ENCODE assay signal across 8 cellular contexts in genomic region chr11:62665630-62666258, GRCh38. TPM values are rescaled to one million over a fixed set of nuclear protein-coding genes. Genes with fewer than 3 reads are reported as not detected.
DNase-seq lines count a peak whose midpoint lies in the region; ATAC-seq, FAIRE-seq and TF ChIP-seq lines count a peak whose summit lies in the region.

No MANE protein-coding gene starts in this region.

- ATAC-seq in A549 = peak; percentile 9 to 16; a peak in 4 of 6 replicates
- peak; percentile 20 for ATAC-seq in GM18858 (IDR thresholded peaks at IDR 0.05; ENCODE audit: unreplicated experiment)
- ATAC-seq in HG03457 (IDR thresholded peaks at IDR 0.05; ENCODE audit: unreplicated experiment) = peak; percentile 7
- peak; percentile 32 for ATAC-seq in K562

- under 1% methylated on average over 35 of the region's 38 CpGs for WGBS in A549 (ENCODE audit: missing lambda C conversion rate)
- under 1% methylated on average over 32 of the region's 38 CpGs for WGBS in K562 (ENCODE audit: insufficient coverage, low coverage, missing lambda C conversion rate)
- 3 to 8% (median 5%) methylated on average over 28 to 38 of the region's 38 CpGs for WGBS in spleen, 5 donors

- CTCF ChIA-PET in A549 (lab: Yijun Ruan, JAX) = interaction anchor here (0.6 to 3.1 kb wide), 12 partner anchors 8 to 273 kb away, joined by 3 to 7 read pairs (median 4); partner anchors contain the start of genes B3GAT3 and ROM1
- CTCF ChIA-PET in K562 (lab: Yijun Ruan, JAX; ENCODE audit: low intra/inter-chr PET ratio) = interaction anchor here (0.7 kb wide), 1 partner anchor 35 kb away, joined by 3 read pairs; no protein-coding TSS in a partner anchor

- H3K4me2 ChIP-seq in A549 (peak overlapping the region; percentile 78), K562 (ENCODE audit: insufficient read depth, low read length) (peak overlapping the region; percentile 97)

- H3K9me1 ChIP-seq in K562 (ENCODE audit: control insufficient read depth, insufficient read depth, low read length) = no peaks in the 10 kb centered on the region

- POLR2A ChIA-PET in A549 (lab: Yijun Ruan, JAX) = interaction anchor here (0.8 to 5.5 kb wide), 30 partner anchors 8 to 851 kb away, joined by 3 to 91 read pairs (median 12); partner anchors contain the start of genes B3GAT3, EEF1G, EML3 and GANAB
- POLR2A ChIA-PET in K562 (lab: Yijun Ruan, JAX) = interaction anchor here (0.5 to 8.8 kb wide), 56 partner anchors 9 to 1072 kb away, joined by 3 to 161 read pairs (median 5); partner anchors contain the start of genes B3GAT3, EEF1G, EML3 and GANAB

- no peak for TF ChIP-seq CTCF in A549 (IDR thresholded peaks at IDR 0.05)
- no peak for TF ChIP-seq CTCF in K562 (IDR thresholded peaks at IDR 0.05 in 2 of 3, conservative IDR thresholded peaks at IDR 0.05 in 1 of 3; ENCODE audit: insufficient read depth in 2 of 3, low read depth in 1 of 3, low read length in 3 of 3)
- no peak for TF ChIP-seq CTCF in spleen (IDR thresholded peaks at IDR 0.05 in 8 of 11, conservative IDR thresholded peaks at IDR 0.05 in 3 of 11)

- peaks cover 81% of the 10 kb centered on the region for H3K79me2 ChIP-seq in K562 (ENCODE audit: control insufficient read depth, insufficient read depth, low read length)

- BruUV-seq in K562 (replicated peaks; lab: Mats Ljungman, UMichigan) = no TSS peak

- peak; percentile 48 for TF ChIP-seq POLR2A in A549 (IDR thresholded peaks at IDR 0.05; ENCODE audit: low read length)
- no peak for TF ChIP-seq POLR2A in K562 (conservative IDR thresholded peaks at IDR 0.05)
- no peak for TF ChIP-seq POLR2A in spleen (IDR thresholded peaks at IDR 0.05)

- H3K4me1 ChIP-seq in A549 (peaks cover 32% of the 10 kb centered on the region), K562 (replicated peaks in 1 of 2; ENCODE audit: control insufficient read depth in 2 of 2, insufficient read depth in 2 of 2, low read length in 2 of 2) (peaks cover 19 to 41% of the 10 kb centered on the region in 2 experiments; a peak in 4 of 5 replicates), iPS-20b (ENCODE audit: insufficient read depth, low read length) (peaks cover 10% of the 10 kb centered on the region; the same call in 1 of the 2 replicates), spleen (peaks cover 26 to 78% (median 60%) of the 10 kb centered on the region in 6 donors)

- H3K27me3 ChIP-seq in K562 (ENCODE audit: control insufficient read depth in 2 of 2, insufficient read depth in 2 of 2, low read length in 2 of 2) (no peaks in the 10 kb centered on the region), iPS-20b (ENCODE audit: insufficient read depth, low read length) (no peaks in the 10 kb centered on the region), spleen (replicated peaks in 1 of 7) (no peaks in the 10 kb centered on the region)

- TF ChIP-seq EP300 in A549 (IDR thresholded peaks at IDR 0.05) = no peak
- TF ChIP-seq EP300 in K562 (IDR thresholded peaks at IDR 0.05; ENCODE audit: low read length) = no peak

- H3K9ac ChIP-seq in K562 (ENCODE audit: insufficient read depth in 1 of 2, low read depth in 2 of 2, low read length in 2 of 2) (peak overlapping the region; percentile 85 to 100), iPS-20b (ENCODE audit: low read depth, low read length) (peak overlapping the region; percentile 100)

- peaks cover 7% of the 10 kb centered on the region; the same call in 1 of the 2 replicates for H4K20me1 ChIP-seq in K562 (replicated peaks; ENCODE audit: control insufficient read depth, insufficient read depth, low read length)

- H3K4me3 ChIP-seq in A549 (peak overlapping the region; percentile 79), K562 (peak overlapping the region; percentile 73), iPS-20b (ENCODE audit: low read length) (peak overlapping the region; percentile 98), spleen (peak overlapping the region; percentile 73 to 91 (median 82))

- DNase-seq in A549 (ENCODE audit: low read depth in 1 of 2, low spot score in 1 of 2) = peak in 1 of 2 experiments; percentile 45
- peak; percentile 52 for DNase-seq in T-helper 9 cell
- peak; percentile 47 to 75 (median 66) for DNase-seq in K562 (ENCODE audit: extremely low read depth in 1 of 4, low spot score in 3 of 4)
- peak; percentile 90 for DNase-seq in spleen
- DNase-seq in urothelium cell line (ENCODE audit: low spot score) = no peak

- intact Hi-C loops in K562 (cut with micrococcal nuclease) (loop anchor here (2.0 to 5.0 kb wide), 2 partner anchors 19 to 177 kb away; partner anchors contain the start of gene GANAB), spleen (cut with DNase I; ENCODE audit: low total_unique reads) (no loop called here)

- H3K9me3 ChIP-seq in A549 (no peaks in the 10 kb centered on the region), K562 (replicated peaks; ENCODE audit: control insufficient read depth, insufficient read depth, low read depth, low read length) (no peaks in the 10 kb centered on the region), iPS-20b (ENCODE audit: insufficient read depth, low read depth, low read length) (no peaks in the 10 kb centered on the region), spleen (no peaks in the 10 kb centered on the region)

- H2AFZ ChIP-seq in K562 (ENCODE audit: low read depth, low read length) = no peak overlapping the region

- in situ Hi-C loops in K562 (cut with MboI) = no loop called here

- no peak for TF ChIP-seq RAD21 in A549 (conservative IDR thresholded peaks at IDR 0.05 in 1 of 2, IDR thresholded peaks at IDR 0.05 in 1 of 2)
- 0 out of 4 replicates have a peak, but pooled peaks of 1 of the 2 experiments have one; percentile 2 for TF ChIP-seq RAD21 in K562 (CRISPR knock-in tag; conservative IDR thresholded peaks at IDR 0.05 in 1 of 2, IDR thresholded peaks at IDR 0.05 in 1 of 2)

- H3K36me3 ChIP-seq in K562 (ENCODE audit: control insufficient read depth, insufficient read depth, low read length) (peaks cover 55% of the 10 kb centered on the region), iPS-20b (ENCODE audit: insufficient read depth, low read depth, low read length) (peaks cover 44% of the 10 kb centered on the region), spleen (peaks cover 0 to 45% (median 19%) of the 10 kb centered on the region in 6 donors)

- H3K27ac ChIP-seq in A549 = peak overlapping the region; percentile 93 to 96
- peak overlapping the region; percentile 72 for H3K27ac ChIP-seq in K562 (ENCODE audit: extremely low read depth, low read depth, low read length)
- peak overlapping the region; percentile 80 for H3K27ac ChIP-seq in iPS-20b (ENCODE audit: low read length)
- H3K27ac ChIP-seq in spleen = peak overlapping the region; percentile 87 to 96 (median 94)

- FAIRE-seq in A549 (lab: Jason Lieb, UNC) = no peak
- FAIRE-seq in K562 (lab: Jason Lieb, UNC) = no peak
- FAIRE-seq in urothelium cell line (lab: Jason Lieb, UNC) = no peak

RNA-seq across cellular contexts. Expression of gene CSKMT, which starts 0.6 kb away (rescaled TPM):
- polyA plus RNA-seq in A549 (2011; rRNA removed) (5.4 and 5.7 TPM in 2 replicates), A549 (2017; fragmentation: RNase III; extraction: RNeasy Plus Mini Kit Qiagen cat#74134 plus additional on column Dnase treatment) (12.9 to 18.2 TPM (median 14.3 TPM) in 3 replicates), K562 (2011; rRNA removed) (10.3 and 13.6 TPM in 2 replicates), K562 (2014; fragmentation: Illumina TruSeq; extraction: Trizol) (12.7 and 15.3 TPM in 2 replicates), K562 (2014; fragmentation: Nextera tagmentation; extraction: Ambion mirVana) (10 to 100 TPM; 26.4 to 31.8 TPM), K562 (2014; rRNA removed) (27.2 and 34.1 TPM in 2 replicates), spleen (10 to 100 TPM; 32.6 to 59.4 (median 40.3) TPM)
- 18.1 and 19.7 TPM in 2 replicates for polyA plus RNA-seq in A549 (2012; cell fraction: cytosol; rRNA removed)
- polyA plus RNA-seq in A549 (2012; cell fraction: nucleus; rRNA removed) = 24.2 and 48.6 TPM in 2 replicates
- 57.7 and 196 TPM in 2 replicates for polyA minus RNA-seq in A549 (2011; rRNA and poly(A)+ RNA removed)
- 29.6 and 84.4 TPM in 2 replicates for total RNA-seq in K562 (2011; cell fraction: chromatin; rRNA removed; ENCODE audit: low replicate concordance)
- total RNA-seq in K562 (2011; cell fraction: nucleolus; rRNA removed) = 164 and 176 TPM in 2 replicates
- 111 and 137 TPM in 2 replicates for total RNA-seq in K562 (2011; cell fraction: nucleoplasm; rRNA removed)
- total RNA-seq in K562 (2014; rRNA removed) (21.5 and 36.5 TPM in 2 replicates), K562 (2014; rRNA removed; fragmentation: Illumina TruSeq; extraction: Trizol) (31.8 and 72.8 TPM in 2 replicates), K562 (2015; rRNA removed; fragmentation: Illumina TruSeq; extraction: Trizol) (105 and 108 TPM in 2 replicates), K562 (2021) (65.1 and 65.2 TPM in 2 replicates), spleen (10 to 100 TPM in 6 of 7 donors, 1 to 10 TPM in 1; 3.0 to 19.4 (median 13.2) TPM)
- 25.7 and 34.0 TPM in 2 replicates for polyA plus RNA-seq in K562 (2011; cell fraction: cytosol; rRNA removed)
- polyA plus RNA-seq in K562 (2011; cell fraction: nucleus; rRNA removed) = 37.0 and 50.1 TPM in 2 replicates
- 16.8 and 35.5 TPM in 2 replicates for polyA plus RNA-seq in K562 (2012)
- polyA minus RNA-seq in K562 (2011; rRNA and poly(A)+ RNA removed) = 14.7 and 14.8 TPM in 2 replicates
- polyA minus RNA-seq in K562 (2011; cell fraction: cytosol; rRNA and poly(A)+ RNA removed) = 43.4 and 96.5 TPM in 2 replicates
- polyA minus RNA-seq in K562 (2011; cell fraction: nucleus; rRNA and poly(A)+ RNA removed) = 110 and 160 TPM in 2 replicates

RNA-seq across cellular contexts. Expression of gene C11orf98, which starts 0.7 kb away (rescaled TPM):
- polyA plus RNA-seq in A549 (2011; rRNA removed) (89.1 and 91.7 TPM in 2 replicates), A549 (2017; fragmentation: RNase III; extraction: RNeasy Plus Mini Kit Qiagen cat#74134 plus additional on column Dnase treatment) (128 to 161 TPM (median 140 TPM) in 3 replicates), K562 (2011; rRNA removed) (88.4 and 103 TPM in 2 replicates), K562 (2014; fragmentation: Illumina TruSeq; extraction: Trizol) (343 and 352 TPM in 2 replicates), K562 (2014; fragmentation: Nextera tagmentation; extraction: Ambion mirVana) (100 to 1,000 TPM; 164 to 246 TPM), K562 (2014; rRNA removed) (218 and 238 TPM in 2 replicates), spleen (100 to 1,000 TPM; 144 to 164 (median 152) TPM)
- 111 and 131 TPM in 2 replicates for polyA plus RNA-seq in A549 (2012; cell fraction: cytosol; rRNA removed)
- polyA plus RNA-seq in A549 (2012; cell fraction: nucleus; rRNA removed) = 56.0 and 81.5 TPM in 2 replicates
- 8.9 and 9.6 TPM in 2 replicates for polyA minus RNA-seq in A549 (2011; rRNA and poly(A)+ RNA removed)
- total RNA-seq in K562 (2011; cell fraction: chromatin; rRNA removed; ENCODE audit: low replicate concordance) = 15.3 and 32.6 TPM in 2 replicates
- 31.2 and 41.0 TPM in 2 replicates for total RNA-seq in K562 (2011; cell fraction: nucleolus; rRNA removed)
- 15.9 and 27.1 TPM in 2 replicates for total RNA-seq in K562 (2011; cell fraction: nucleoplasm; rRNA removed)
- total RNA-seq in K562 (2014; rRNA removed) (289 and 491 TPM in 2 replicates), K562 (2014; rRNA removed; fragmentation: Illumina TruSeq; extraction: Trizol) (169 and 190 TPM in 2 replicates), K562 (2015; rRNA removed; fragmentation: Illumina TruSeq; extraction: Trizol) (254 and 259 TPM in 2 replicates), K562 (2021) (161 and 164 TPM in 2 replicates), spleen (10 to 100 TPM; 30.9 to 43.7 (median 42.5) TPM)
- polyA plus RNA-seq in K562 (2011; cell fraction: cytosol; rRNA removed) = 60.0 and 87.2 TPM in 2 replicates
- 75.2 and 83.9 TPM in 2 replicates for polyA plus RNA-seq in K562 (2011; cell fraction: nucleus; rRNA removed)
- polyA plus RNA-seq in K562 (2012) = 120 and 199 TPM in 2 replicates
- polyA minus RNA-seq in K562 (2011; rRNA and poly(A)+ RNA removed) = 8.4 and 9.6 TPM in 2 replicates
- 13.8 and 21.9 TPM in 2 replicates for polyA minus RNA-seq in K562 (2011; cell fraction: cytosol; rRNA and poly(A)+ RNA removed)
- 12.3 and 17.0 TPM in 2 replicates for polyA minus RNA-seq in K562 (2011; cell fraction: nucleus; rRNA and poly(A)+ RNA removed)

RNA-seq across cellular contexts. Expression of gene UQCC3, which starts 5.7 kb away (rescaled TPM):
- 13.9 and 20.2 TPM in 2 replicates for polyA plus RNA-seq in A549 (2011; rRNA removed)
- polyA plus RNA-seq in A549 (2012; cell fraction: cytosol; rRNA removed) = 68.2 and 84.4 TPM in 2 replicates
- 27.7 and 28.6 TPM in 2 replicates for polyA plus RNA-seq in A549 (2012; cell fraction: nucleus; rRNA removed)
- 27.8 to 31.1 TPM (median 28.7 TPM) in 3 replicates for polyA plus RNA-seq in A549 (2017; fragmentation: RNase III; extraction: RNeasy Plus Mini Kit Qiagen cat#74134 plus additional on column Dnase treatment)
- polyA minus RNA-seq in A549 (2011; rRNA and poly(A)+ RNA removed) = 3.7 and 4.3 TPM in 2 replicates
- total RNA-seq in K562 (2011; cell fraction: chromatin; rRNA removed; ENCODE audit: low replicate concordance) = 7.4 and 13.2 TPM in 2 replicates
- 25.3 and 26.8 TPM in 2 replicates for total RNA-seq in K562 (2011; cell fraction: nucleolus; rRNA removed)
- 18.3 and 21.1 TPM in 2 replicates for total RNA-seq in K562 (2011; cell fraction: nucleoplasm; rRNA removed)
- 44.3 and 57.3 TPM in 2 replicates for total RNA-seq in K562 (2014; rRNA removed)
- total RNA-seq in K562 (2014; rRNA removed; fragmentation: Illumina TruSeq; extraction: Trizol) = 2.4 and 3.9 TPM in 2 replicates
- total RNA-seq in K562 (2015; rRNA removed; fragmentation: Illumina TruSeq; extraction: Trizol) = 13.4 and 14.3 TPM in 2 replicates
- total RNA-seq in K562 (2021) = 21.8 and 23.0 TPM in 2 replicates
- 8.0 and 10.6 TPM in 2 replicates for polyA plus RNA-seq in K562 (2011; rRNA removed)
- 15.6 and 23.7 TPM in 2 replicates for polyA plus RNA-seq in K562 (2011; cell fraction: cytosol; rRNA removed)
- polyA plus RNA-seq in K562 (2011; cell fraction: nucleus; rRNA removed) = 9.2 and 10.1 TPM in 2 replicates
- polyA plus RNA-seq in K562 (2012) = 16.8 and 18.4 TPM in 2 replicates
- 3.3 and 8.5 TPM in 2 replicates for polyA plus RNA-seq in K562 (2014; fragmentation: Illumina TruSeq; extraction: Trizol)
- 1 to 10 TPM; 4.8 to 7.6 TPM for polyA plus RNA-seq in K562 (2014; fragmentation: Nextera tagmentation; extraction: Ambion mirVana)
- polyA plus RNA-seq in K562 (2014; rRNA removed) = 31.3 and 42.7 TPM in 2 replicates
- 3.4 and 3.8 TPM in 2 replicates for polyA minus RNA-seq in K562 (2011; rRNA and poly(A)+ RNA removed)
- 5.2 and 6.6 TPM in 2 replicates for polyA minus RNA-seq in K562 (2011; cell fraction: cytosol; rRNA and poly(A)+ RNA removed)
- 5.5 and 8.6 TPM in 2 replicates for polyA minus RNA-seq in K562 (2011; cell fraction: nucleus; rRNA and poly(A)+ RNA removed)
- total RNA-seq in spleen = 1 to 10 TPM; 4.9 to 6.5 (median 5.9) TPM
- polyA plus RNA-seq in spleen = 10 to 100 TPM; 20.2 to 23.7 (median 23.3) TPM

RNA-seq across cellular contexts. Expression of gene LBHD1, which starts 6.3 kb away (rescaled TPM):
- polyA plus RNA-seq in A549 (2011; rRNA removed) = 4.1 and 5.3 TPM in 2 replicates
- 4.1 and 4.2 TPM in 2 replicates for polyA plus RNA-seq in A549 (2012; cell fraction: cytosol; rRNA removed)
- 8.5 and 12.3 TPM in 2 replicates for polyA plus RNA-seq in A549 (2012; cell fraction: nucleus; rRNA removed)
- polyA plus RNA-seq in A549 (2017; fragmentation: RNase III; extraction: RNeasy Plus Mini Kit Qiagen cat#74134 plus additional on column Dnase treatment) = 4.9 to 8.3 TPM (median 6.8 TPM) in 3 replicates
- polyA minus RNA-seq in A549 (2011; rRNA and poly(A)+ RNA removed) = 5.3 and 5.9 TPM in 2 replicates
- total RNA-seq in K562 (2011; cell fraction: chromatin; rRNA removed; ENCODE audit: low replicate concordance) = 126 and 176 TPM in 2 replicates
- total RNA-seq in K562 (2011; cell fraction: nucleolus; rRNA removed) = 100 and 114 TPM in 2 replicates
- 124 and 129 TPM in 2 replicates for total RNA-seq in K562 (2011; cell fraction: nucleoplasm; rRNA removed)
- total RNA-seq in K562 (2014; rRNA removed) = 10.0 and 11.3 TPM in 2 replicates
- total RNA-seq in K562 (2014; rRNA removed; fragmentation: Illumina TruSeq; extraction: Trizol) = 12.5 and 13.4 TPM in 2 replicates
- 9.7 and 10.8 TPM in 2 replicates for total RNA-seq in K562 (2015; rRNA removed; fragmentation: Illumina TruSeq; extraction: Trizol)
- total RNA-seq in K562 (2021) = 16.8 and 20.5 TPM in 2 replicates
- polyA plus RNA-seq in K562 (2011; rRNA removed) = 28.0 and 45.4 TPM in 2 replicates
- polyA plus RNA-seq in K562 (2011; cell fraction: cytosol; rRNA removed) = 13.2 and 31.7 TPM in 2 replicates
- polyA plus RNA-seq in K562 (2011; cell fraction: nucleus; rRNA removed) = 119 and 158 TPM in 2 replicates
- polyA plus RNA-seq in K562 (2012) = 10.6 and 14.7 TPM in 2 replicates
- 14.8 and 16.0 TPM in 2 replicates for polyA plus RNA-seq in K562 (2014; fragmentation: Illumina TruSeq; extraction: Trizol)
- 1 to 10 TPM; 2.6 to 6.9 TPM for polyA plus RNA-seq in K562 (2014; fragmentation: Nextera tagmentation; extraction: Ambion mirVana)
- 15.3 and 17.1 TPM in 2 replicates for polyA plus RNA-seq in K562 (2014; rRNA removed)
- 18.9 and 27.0 TPM in 2 replicates for polyA minus RNA-seq in K562 (2011; rRNA and poly(A)+ RNA removed)
- 14.9 and 20.0 TPM in 2 replicates for polyA minus RNA-seq in K562 (2011; cell fraction: cytosol; rRNA and poly(A)+ RNA removed)
- 31.8 and 56.5 TPM in 2 replicates for polyA minus RNA-seq in K562 (2011; cell fraction: nucleus; rRNA and poly(A)+ RNA removed)
- 10 to 100 TPM in 6 of 7 donors, 1 to 10 TPM in 1; 10.0 to 20.2 (median 12.8) TPM for total RNA-seq in spleen
- 10 to 100 TPM in 2 of 3 donors, 1 to 10 TPM in 1; 7.3 to 21.2 (median 15.1) TPM for polyA plus RNA-seq in spleen

RNA-seq across cellular contexts. Expression of gene INTS5, which starts 12.6 kb away (rescaled TPM):
- 9.7 and 12.3 TPM in 2 replicates for polyA plus RNA-seq in A549 (2011; rRNA removed)
- 10.4 and 14.0 TPM in 2 replicates for polyA plus RNA-seq in A549 (2012; cell fraction: cytosol; rRNA removed)
- 17.4 and 19.4 TPM in 2 replicates for polyA plus RNA-seq in A549 (2012; cell fraction: nucleus; rRNA removed)
- polyA plus RNA-seq in A549 (2017; fragmentation: RNase III; extraction: RNeasy Plus Mini Kit Qiagen cat#74134 plus additional on column Dnase treatment) = 11.2 to 11.8 TPM (median 11.3 TPM) in 3 replicates
- 20.5 and 25.3 TPM in 2 replicates for polyA minus RNA-seq in A549 (2011; rRNA and poly(A)+ RNA removed)
- 14.4 and 55.1 TPM in 2 replicates for total RNA-seq in K562 (2011; cell fraction: chromatin; rRNA removed; ENCODE audit: low replicate concordance)
- 52.6 and 56.5 TPM in 2 replicates for total RNA-seq in K562 (2011; cell fraction: nucleolus; rRNA removed)
- total RNA-seq in K562 (2011; cell fraction: nucleoplasm; rRNA removed) = 23.7 and 27.6 TPM in 2 replicates
- total RNA-seq in K562 (2014; rRNA removed) = 16.8 and 22.9 TPM in 2 replicates
- 6.5 and 8.5 TPM in 2 replicates for total RNA-seq in K562 (2014; rRNA removed; fragmentation: Illumina TruSeq; extraction: Trizol)
- total RNA-seq in K562 (2015; rRNA removed; fragmentation: Illumina TruSeq; extraction: Trizol) = 9.4 and 9.9 TPM in 2 replicates
- 35.0 and 38.3 TPM in 2 replicates for total RNA-seq in K562 (2021)
- 8.3 and 14.3 TPM in 2 replicates for polyA plus RNA-seq in K562 (2011; rRNA removed)
- polyA plus RNA-seq in K562 (2011; cell fraction: cytosol; rRNA removed) = 9.5 and 19.9 TPM in 2 replicates
- polyA plus RNA-seq in K562 (2011; cell fraction: nucleus; rRNA removed) = 13.6 and 18.1 TPM in 2 replicates
- 18.8 and 20.1 TPM in 2 replicates for polyA plus RNA-seq in K562 (2012)
- polyA plus RNA-seq in K562 (2014; fragmentation: Illumina TruSeq; extraction: Trizol) = 15.2 and 21.5 TPM in 2 replicates
- under 1 TPM; 0.52 to 0.73 TPM for polyA plus RNA-seq in K562 (2014; fragmentation: Nextera tagmentation; extraction: Ambion mirVana)
- 13.8 and 14.0 TPM in 2 replicates for polyA plus RNA-seq in K562 (2014; rRNA removed)
- 18.0 and 18.7 TPM in 2 replicates for polyA minus RNA-seq in K562 (2011; rRNA and poly(A)+ RNA removed)
- 15.7 and 19.6 TPM in 2 replicates for polyA minus RNA-seq in K562 (2011; cell fraction: cytosol; rRNA and poly(A)+ RNA removed)
- 33.7 and 44.4 TPM in 2 replicates for polyA minus RNA-seq in K562 (2011; cell fraction: nucleus; rRNA and poly(A)+ RNA removed)
- 10 to 100 TPM; 16.9 to 34.5 (median 24.8) TPM for total RNA-seq in spleen
- polyA plus RNA-seq in spleen = 10 to 100 TPM in 1 of 3 donors, 1 to 10 TPM in 2; 4.4 to 13.7 (median 7.0) TPM

Comparison
In these comparisons a context has a peak if more than half of its experiments do, and no peak if none do; other contexts are left out.
1. Of the 35 proteins assayed by ChIP-seq in both K562 and A549: peak only in K562: HMGXB4 and POLR2AphosphoS2; only in A549: MAX and POLR2A; in both: none; in neither: 28; mixed calls (peak in some experiments, not most) for 3.